ENCODE assay signal across 19 cellular contexts in the genomic region with DNA sequence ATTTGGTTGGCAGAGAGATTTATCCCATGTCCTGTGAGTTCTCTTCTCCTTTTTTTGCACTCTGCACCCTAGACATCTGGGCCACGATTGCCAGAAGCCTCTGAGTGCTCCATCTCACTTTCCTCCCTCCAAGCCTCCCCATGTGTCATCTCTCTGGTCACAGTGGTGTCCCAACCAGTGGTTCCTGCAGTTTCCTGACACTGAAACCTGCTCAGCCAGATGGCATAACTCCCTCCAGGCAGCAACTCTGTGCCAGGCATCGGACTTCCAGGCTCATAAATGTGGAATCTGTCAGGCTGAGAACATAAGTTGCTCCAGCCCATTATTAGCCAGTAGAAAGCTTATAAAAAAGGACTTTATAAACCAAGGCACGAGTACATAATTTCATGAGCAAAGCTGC.
A peak's percentile ranks its signal among the peaks of the same experiment; 100 is the strongest.
DNase-seq lines count a peak whose midpoint lies in the region; ATAC-seq and TF ChIP-seq lines count a peak whose summit lies in the region.
"Had no signal": no experiment of that assay in that cellular context is flagged by ENCODE, and none has a peak within 500 bp of the region (broad histone marks: within the 10 kb centered on the region; RNA-seq: fewer than 3 reads in every experiment).

No MANE protein-coding gene starts in this region.

- H3K79me2 ChIP-seq in hepatocyte, result no peaks in the 10 kb centered on the region
- no peaks in the 10 kb centered on the region for H3K79me2 ChIP-seq in smooth muscle cell (ENCODE audit: low read depth)

- no peaks in the 10 kb centered on the region for H3K9me3 ChIP-seq in hepatocyte (ENCODE audit: low read depth)
- H3K9me3 ChIP-seq in smooth muscle cell (replicated peaks; ENCODE audit: low read depth), result no peaks in the 10 kb centered on the region
- no peaks in the 10 kb centered on the region for H3K9me3 ChIP-seq in ascending aorta

- H3K9me2 ChIP-seq in hepatocyte (replicated peaks; ENCODE audit: insufficient read depth), result no peaks in the 10 kb centered on the region

- H3K4me3 ChIP-seq in hepatocyte, result no peak overlapping the region
- no peak overlapping the region for H3K4me3 ChIP-seq in smooth muscle cell
- H3K4me3 ChIP-seq in ascending aorta, result no peak overlapping the region
- H3K4me3 ChIP-seq: A549 had no signal

- no peak overlapping the region for H3K27ac ChIP-seq in hepatocyte
- no peak overlapping the region for H3K27ac ChIP-seq in smooth muscle cell (ENCODE audit: low read depth)
- H3K27ac ChIP-seq in ascending aorta, result no peak overlapping the region
- H3K27ac ChIP-seq: A549, brain microvascular endothelial cell, C4-2B had no signal

- H4K20me1 ChIP-seq in hepatocyte (ENCODE audit: insufficient read depth, poor library complexity, severe bottlenecking), result no peaks in the 10 kb centered on the region
- H4K20me1 ChIP-seq in smooth muscle cell (ENCODE audit: low read depth), result no peaks in the 10 kb centered on the region

- no peak for ATAC-seq in HG02981 (IDR thresholded peaks at IDR 0.05; ENCODE audit: unreplicated experiment)
- ATAC-seq: A549; Panc1; stimulated activated naive CD8-positive, alpha-beta T cell treated with anti-CD3 and anti-CD28 coated beads, Interleukin-15, Interleukin-2, amounts not matched to agents 100 U/mL and 50 U/mL, for 24 hours had no signal

- peak overlapping the region; percentile 1 for H3K4me2 ChIP-seq in hepatocyte
- peak overlapping the region; percentile 35 for H3K4me2 ChIP-seq in smooth muscle cell
- H3K4me2 ChIP-seq: A549 had no signal

- H3F3A ChIP-seq in smooth muscle cell (ENCODE audit: low read depth), result peaks cover 7% of the 10 kb centered on the region

- intact Hi-C loops in ascending aorta (cut with DNase I), result no loop called here

- H3K4me1 ChIP-seq in hepatocyte (ENCODE audit: insufficient read depth) (peaks cover 5% of the 10 kb centered on the region), smooth muscle cell (ENCODE audit: low read depth) (peaks cover 6% of the 10 kb centered on the region), ascending aorta (no peaks in the 10 kb centered on the region)

- no peaks in the 10 kb centered on the region for H3K36me3 ChIP-seq in hepatocyte (replicated peaks; ENCODE audit: insufficient read depth, low read depth)
- no peaks in the 10 kb centered on the region for H3K36me3 ChIP-seq in smooth muscle cell (ENCODE audit: low read depth)
- H3K36me3 ChIP-seq in ascending aorta, result no peaks in the 10 kb centered on the region
- H3K36me3 ChIP-seq: brain microvascular endothelial cell had no signal

- H2AFZ ChIP-seq in hepatocyte (no peak overlapping the region), smooth muscle cell (ENCODE audit: low read depth) (peak overlapping the region; percentile 60)

- DNase-seq in NCI-H748 (lab: John Stamatoyannopoulos, UW; ENCODE audit: unreplicated experiment) (peak; percentile 31), NCI-H748 treated with DMSO at 0.1 percent for 48 hours (lab: John Stamatoyannopoulos, UW) (no peak), NCI-H524 treated with DMSO at 0.1 percent for 48 hours (lab: John Stamatoyannopoulos, UW) (peak; percentile 99), hepatocyte (ENCODE audit: low spot score) (no peak), smooth muscle cell (lab: John Stamatoyannopoulos, UW; ENCODE audit: unreplicated experiment) (no peak), ascending aorta (ENCODE audit: low spot score in 2 of 2) (no peak)
- DNase-seq in stimulated activated CD4-positive, alpha-beta T cell treated with anti-CD3 and anti-CD28 coated beads, Interleukin-4, amount 100 ng/mL, for 1 hour, result no peak
- DNase-seq: activated CD4-positive, alpha-beta T cell treated with anti-CD3 and anti-CD28 coated beads, Interleukin-2, amount 50 U/mL, for 4 hours; activated T-cell treated with anti-CD3 and anti-CD28 coated beads, Interleukin-2, amount 50 U/mL, for 1 hour; brain microvascular endothelial cell; dermis blood vessel endothelial cell; KBM-7; naive B cell; NCI-H1092 treated with DMSO at 0.1 percent for 48 hours; stimulated activated naive CD8-positive, alpha-beta T cell treated with anti-CD3 and anti-CD28 coated beads, Interleukin-15, Interleukin-2, amounts not matched to agents 100 U/mL and 50 U/mL, for 24 hours had no signal

- no peak for TF ChIP-seq CTCF in hepatocyte (IDR thresholded peaks at IDR 0.05; ENCODE audit: poor library complexity)
- TF ChIP-seq CTCF in smooth muscle cell (IDR thresholded peaks at IDR 0.05; ENCODE audit: borderline replicate concordance, insufficient read depth, poor library complexity, severe bottlenecking), result no peak
- TF ChIP-seq CTCF in ascending aorta (IDR thresholded peaks at IDR 0.05), result no peak

- H3K9ac ChIP-seq in smooth muscle cell (ENCODE audit: low read depth), result no peak overlapping the region

- H3K27me3 ChIP-seq in hepatocyte (no peaks in the 10 kb centered on the region), smooth muscle cell (ENCODE audit: low read depth) (no peaks in the 10 kb centered on the region), ascending aorta (no peaks in the 10 kb centered on the region)
- H3K27me3 ChIP-seq: brain microvascular endothelial cell had no signal

- 47% methylated on average over 3 of the region's 3 CpGs for WGBS in hepatocyte (ENCODE audit: low lambda C conversion rate, missing lambda C conversion rate)
- WGBS in smooth muscle cell (ENCODE audit: low lambda C conversion rate), result 27% methylated on average over 3 of the region's 3 CpGs

Comparison
In these comparisons a context has a peak if more than half of its experiments do, and no peak if none do; other contexts are left out.
1. DNase-seq: peak in NCI-H748 (single experiment) and NCI-H524 treated with DMSO at 0.1 percent for 48 hours (single experiment); none in NCI-H748 treated with DMSO at 0.1 percent for 48 hours (single experiment), hepatocyte (single experiment), smooth muscle cell (single experiment), stimulated activated CD4-positive, alpha-beta T cell treated with anti-CD3 and anti-CD28 coated beads, Interleukin-4, amount 100 ng/mL, for 1 hour (single experiment) and ascending aorta (0 of 2).